11 cellular contexts compared by ENCODE assay signal in the genomic region with DNA sequence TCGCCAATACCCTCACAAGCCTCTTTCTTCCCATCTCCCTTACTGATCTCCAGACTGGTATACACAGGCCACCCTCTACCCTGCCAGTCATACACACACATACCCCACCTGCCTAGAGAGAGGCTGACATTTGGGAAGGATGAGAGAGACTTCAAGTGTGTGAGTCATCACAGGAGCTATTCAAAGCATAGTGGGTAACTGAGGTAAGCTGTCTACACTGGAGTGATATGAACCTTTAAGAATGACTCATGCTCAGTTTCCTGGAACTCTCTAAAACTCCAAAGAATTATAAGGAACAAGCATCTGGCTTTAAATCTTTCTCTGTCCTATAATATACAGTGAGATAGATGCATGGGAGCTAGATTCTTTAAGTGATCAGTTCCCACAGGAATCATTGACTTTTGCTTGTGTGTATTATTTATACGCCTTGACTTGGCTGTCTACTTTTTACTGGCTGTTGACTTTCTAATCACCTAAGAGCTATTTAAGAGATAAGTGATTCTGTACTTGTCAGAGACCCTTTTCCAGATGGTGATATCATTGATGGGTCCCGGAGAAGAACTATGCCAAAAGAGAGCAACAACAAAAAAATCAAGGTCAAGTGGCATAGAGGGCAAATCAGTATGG. TPM values are rescaled to one million over a fixed set of nuclear protein-coding genes. Genes with fewer than 3 reads are reported as not detected.
DNase-seq lines count a peak whose midpoint lies in the region; ATAC-seq, FAIRE-seq and TF ChIP-seq lines count a peak whose summit lies in the region.
"Had no signal": no experiment of that assay in that cellular context is flagged by ENCODE, and none has a peak within 500 bp of the region (broad histone marks: within the 10 kb centered on the region; RNA-seq: fewer than 3 reads in every experiment).

No MANE protein-coding gene starts in this region.

- CTCF ChIA-PET in A549 (lab: Yijun Ruan, JAX), result interaction anchor here (0.7 to 6.5 kb wide), 2 partner anchors 9 to 11 kb away, joined by 3 to 31 read pairs; no protein-coding TSS in a partner anchor
- CTCF ChIA-PET in HEK293 (lab: Yijun Ruan, JAX), result interaction anchor here (0.8 kb wide), 1 partner anchor 10 kb away, joined by 3 read pairs; no protein-coding TSS in a partner anchor

- no peak overlapping the region for H3K4me3 Mint-ChIP-seq in immature natural killer cell

- no peak for TF ChIP-seq EP300 in A549 (IDR thresholded peaks at IDR 0.05)

- no peaks in the 10 kb centered on the region for H3K36me3 ChIP-seq in HEK293 (ENCODE audit: control insufficient read depth in 2 of 2, insufficient read depth in 1 of 2, low read length in 2 of 2)
- no peaks in the 10 kb centered on the region for H3K36me3 ChIP-seq in kidney epithelial cell (ENCODE audit: control insufficient read depth, insufficient read depth, low read length)
- H3K36me3 ChIP-seq: spleen had no signal

- peaks cover 2 to 11% (median 5%) of the 10 kb centered on the region in 3 donors for H3K27me3 Mint-ChIP-seq in immature natural killer cell (ENCODE audit: low read depth in 3 of 3)

- DNase-seq in A549 (ENCODE audit: low read depth in 1 of 2, low spot score in 1 of 2) (peak in 1 of 2 experiments; percentile 18), kidney epithelial cell (ENCODE audit: low read depth) (peak; percentile 47), NCI-H1417 treated with DMSO at 0.1 percent for 48 hours (lab: John Stamatoyannopoulos, UW) (no peak), GM03348 (ENCODE audit: low spot score) (no peak), immature natural killer cell (no peak)
- DNase-seq in activated T-cell treated with anti-CD3 and anti-CD28 coated beads, Interleukin-2, amount 50 U/mL, for 48 hours, result peak; percentile 22 to 25
- DNase-seq: spleen had no signal

- TF ChIP-seq CTCF in A549 (IDR thresholded peaks at IDR 0.05), result no peak
- no peak for TF ChIP-seq CTCF in HEK293 (tag by site-specific recombination; IDR thresholded peaks at IDR 0.05)
- TF ChIP-seq CTCF in kidney epithelial cell (IDR thresholded peaks at IDR 0.05; ENCODE audit: insufficient read depth, low read length, poor library complexity, severe bottlenecking), result no peak

- no peak for TF ChIP-seq POLR2A in A549 (IDR thresholded peaks at IDR 0.05; ENCODE audit: low read length)

- ATAC-seq in A549, result peak in 1 of 2 experiments; percentile 55; a peak in 2 of 6 replicates
- no peak for ATAC-seq in GM19023 (IDR thresholded peaks at IDR 0.05; ENCODE audit: unreplicated experiment)
- ATAC-seq: naive thymus-derived CD4-positive, alpha-beta T cell had no signal

- FAIRE-seq in A549 (lab: Jason Lieb, UNC), result no peak

- peak overlapping the region; percentile 9; the same call in 2 of the 3 replicates for H3K4me2 ChIP-seq in A549

- peaks cover 13% of the 10 kb centered on the region; the same call in 2 of the 3 replicates for H3K4me1 ChIP-seq in A549
- peaks cover 7% of the 10 kb centered on the region for H3K4me1 ChIP-seq in HEK293 (ENCODE audit: control insufficient read depth, insufficient read depth, low read length)

- H3K9me3 ChIP-seq in A549, result no peaks in the 10 kb centered on the region
- H3K9me3 ChIP-seq in HEK293 (ENCODE audit: control insufficient read depth, insufficient read depth, low read depth, low read length), result no peaks in the 10 kb centered on the region
- H3K9me3 ChIP-seq: spleen had no signal

- H3K9me3 Mint-ChIP-seq in immature natural killer cell, result peaks cover 0 to 4% (median 0%) of the 10 kb centered on the region in 6 donors
- H3K9me3 Mint-ChIP-seq: naive thymus-derived CD4-positive, alpha-beta T cell had no signal

- peaks cover 0 to 3% of the 10 kb centered on the region in 2 donors for H3K4me1 Mint-ChIP-seq in immature natural killer cell

- 75% methylated on average over 3 of the region's 3 CpGs for WGBS in A549 (ENCODE audit: missing lambda C conversion rate)

- TF ChIP-seq RAD21 in A549 (conservative IDR thresholded peaks at IDR 0.05 in 1 of 2, IDR thresholded peaks at IDR 0.05 in 1 of 2), result no peak

- 0 out of 6 replicates have a peak overlapping the region, but pooled peaks of 1 of the 2 experiments have one; percentile 14 for H3K27ac ChIP-seq in A549
- no peak overlapping the region for H3K27ac ChIP-seq in HEK293 (ENCODE audit: extremely low read depth, low read depth, low read length)
- H3K27ac ChIP-seq: C4-2B, spleen had no signal

- no peak overlapping the region for H3K4me3 ChIP-seq in A549
- no peak overlapping the region for H3K4me3 ChIP-seq in HEK293 (ENCODE audit: low read depth, low read length)
- no peak overlapping the region for H3K4me3 ChIP-seq in kidney epithelial cell (ENCODE audit: low read depth, low read length)
- H3K4me3 ChIP-seq: spleen had no signal

- no peaks in the 10 kb centered on the region for H3K36me3 Mint-ChIP-seq in immature natural killer cell
- H3K36me3 Mint-ChIP-seq: naive thymus-derived CD4-positive, alpha-beta T cell had no signal

- POLR2A ChIA-PET in A549 (lab: Yijun Ruan, JAX) (no interaction called here), HEK293 (lab: Yijun Ruan, JAX) (no interaction called here)

- no peak overlapping the region for H3K27ac Mint-ChIP-seq in immature natural killer cell
- H3K27ac Mint-ChIP-seq: naive thymus-derived CD4-positive, alpha-beta T cell had no signal

- no peaks in the 10 kb centered on the region for H3K27me3 ChIP-seq in kidney epithelial cell (ENCODE audit: control insufficient read depth, insufficient read depth, low read length)
- H3K27me3 ChIP-seq: spleen had no signal

TF ChIP-seq in A549, 52 proteins besides CTCF, POLR2A, EP300 and RAD21:
- TF ChIP-seq FOSL2 (IDR thresholded peaks at IDR 0.05), result no peak
- TF ChIP-seq FOSL2 (CRISPR knock-in tag; IDR thresholded peaks at IDR 0.05), result peak; percentile 75
- no peak for TF ChIP-seq ZC3H11A (IDR thresholded peaks at IDR 0.05)
- TF ChIP-seq JUNB (IDR thresholded peaks at IDR 0.05), result 0 out of 2 replicates have a peak, but pooled peaks have one; percentile 12

TF ChIP-seq in HEK293, 187 proteins besides CTCF, POLR2A, EP300 and RAD21:
- no peak for TF ChIP-seq PBX3 (CRISPR knock-in tag; IDR thresholded peaks at IDR 0.05)
- peak; percentile 54 for TF ChIP-seq HIC1 (tag by site-specific recombination; IDR thresholded peaks at IDR 0.05)

RNA-seq across cellular contexts. Expression of gene IGF1, which starts 5.8 kb away (rescaled TPM):
- polyA plus RNA-seq in A549 (2011; rRNA removed) (0.16 TPM in 1 of 2 replicates, not detected in the other), A549 (2017; fragmentation: RNase III; extraction: RNeasy Plus Mini Kit Qiagen cat#74134 plus additional on column Dnase treatment) (0.01 TPM in 1 of 3 replicates, not detected in the others), immature natural killer cell (not detected)
- polyA plus RNA-seq in A549 (2012; cell fraction: cytosol; rRNA removed), result not detected in 2 replicates
- polyA plus RNA-seq in A549 (2012; cell fraction: nucleus; rRNA removed), result not detected in 2 replicates
- polyA minus RNA-seq in A549 (2011; rRNA and poly(A)+ RNA removed), result not detected in 2 replicates
- total RNA-seq in kidney epithelial cell, result under 0.01 TPM in 1 of 2 replicates, not detected in the other
- polyA plus RNA-seq: naive thymus-derived CD4-positive, alpha-beta T cell had no signal

Comparison
In these comparisons a context has a peak if more than half of its experiments do, and no peak if none do; other contexts are left out.
1. DNase-seq: peak in activated T-cell treated with anti-CD3 and anti-CD28 coated beads, Interleukin-2, amount 50 U/mL, for 48 hours (2 of 2) and kidney epithelial cell (single experiment); none in NCI-H1417 treated with DMSO at 0.1 percent for 48 hours (single experiment), GM03348 (single experiment) and immature natural killer cell (0 of 3).